Comparison of ENCODE assay signal across 18 cellular contexts in genomic region chr1:112807117-112807516, GRCh38.
DNase-seq lines count a peak whose midpoint lies in the region; ATAC-seq and TF ChIP-seq lines count a peak whose summit lies in the region.
"Had no signal": no experiment of that assay in that cellular context is flagged by ENCODE, and none has a peak within 500 bp of the region (broad histone marks: within the 10 kb centered on the region; RNA-seq: fewer than 3 reads in every experiment).

No MANE protein-coding gene starts in this region.

- H3K27me3 Mint-ChIP-seq in GM23338 (ENCODE audit: insufficient read depth, low read depth, poor library complexity) (peaks cover 25% of the 10 kb centered on the region), WTC11 (ENCODE audit: low read depth) (peaks cover 5% of the 10 kb centered on the region)

- intact Hi-C loops in psoas muscle (cut with DNase I), result loop anchor here (10.0 kb wide), 3 partner anchors 192 to 412 kb away; partner anchors contain the start of genes CAPZA1 (in 1 of the 2), CTTNBP2NL (in 1 of the 2) and ST7L (in 1 of the 2)

- peak overlapping the region; percentile 79 for H3K27ac Mint-ChIP-seq in GM23338
- H3K27ac Mint-ChIP-seq in WTC11, result peak overlapping the region; percentile 84

- H3K27me3 ChIP-seq in GM23338 (ENCODE audit: insufficient read depth), result no peaks in the 10 kb centered on the region
- no peaks in the 10 kb centered on the region for H3K27me3 ChIP-seq in psoas muscle (ENCODE audit: insufficient read depth in 3 of 3, low read length in 2 of 3)

- H3K9me3 Mint-ChIP-seq in GM23338, result no peaks in the 10 kb centered on the region; the same call in 2 of the 3 replicates
- H3K9me3 Mint-ChIP-seq in WTC11, result no peaks in the 10 kb centered on the region

- DNase-seq in GM23338 (ENCODE audit: low spot score), result peak; percentile 66
- DNase-seq in WTC11 (ENCODE audit: low spot score), result peak; percentile 40
- peak; percentile 23 for DNase-seq in kidney tubule cell (ENCODE audit: low spot score)
- no peak for DNase-seq in psoas muscle
- DNase-seq in stimulated activated CD4-positive, alpha-beta T cell treated with anti-CD3 and anti-CD28 coated beads, Interleukin-15, amount 100 ng/mL, for 24 hours, result no peak
- DNase-seq in NCI-H748 (lab: John Stamatoyannopoulos, UW; ENCODE audit: unreplicated experiment), result no peak
- no peak for DNase-seq in activated T-cell treated with anti-CD3 and anti-CD28 coated beads for 4 hours
- DNase-seq in GM19240 (ENCODE audit: insufficient read length, low spot score), result no peak
- DNase-seq: DMS153, HCEC 1CT, KBM-7, NCI-H1436 treated with DMSO at 0.1 percent for 48 hours, NCI-H2081 treated with DMSO at 0.1 percent for 48 hours, NCI-H510A treated with DMSO at 0.1 percent for 48 hours, SHP77 treated with DMSO at 0.1 percent for 48 hours had no signal

- peak overlapping the region; percentile 39; the same call in 1 of the 2 replicates for H3K27ac ChIP-seq in GM23338 (ENCODE audit: low read depth)
- peak overlapping the region; percentile 83 for H3K27ac ChIP-seq in psoas muscle
- H3K27ac ChIP-seq: C4-2B, HL-60 had no signal

- H3K36me3 ChIP-seq in GM23338 (ENCODE audit: insufficient read depth), result no peaks in the 10 kb centered on the region
- H3K36me3 ChIP-seq in psoas muscle (ENCODE audit: insufficient read depth in 1 of 2, low read depth in 1 of 2), result no peaks in the 10 kb centered on the region

- H3F3A ChIP-seq in GM23338 (replicated peaks; ENCODE audit: low read depth), result peaks cover 4% of the 10 kb centered on the region

- H3K36me3 Mint-ChIP-seq in GM23338 (ENCODE audit: low read depth) (peaks cover 5% of the 10 kb centered on the region; the same call in 1 of the 3 replicates), WTC11 (no peaks in the 10 kb centered on the region; the same call in 1 of the 2 replicates)

- H2AFZ ChIP-seq in GM23338, result no peak overlapping the region

- no peak overlapping the region for H3K4me3 ChIP-seq in GM23338
- H3K4me3 ChIP-seq in psoas muscle, result no peak overlapping the region

- no peaks in the 10 kb centered on the region for H4K20me1 ChIP-seq in GM23338 (replicated peaks; ENCODE audit: insufficient read depth)

- H3K4me1 ChIP-seq in GM23338 (ENCODE audit: insufficient read depth) (peaks cover 35% of the 10 kb centered on the region), psoas muscle (peaks cover 8% of the 10 kb centered on the region)

- no peaks in the 10 kb centered on the region for H3K79me2 ChIP-seq in GM23338 (replicated peaks; ENCODE audit: insufficient read depth)

- TF ChIP-seq CTCF in GM23338 (conservative IDR thresholded peaks at IDR 0.05; ENCODE audit: low read depth in 2 of 2) (no peak), WTC11 (IDR thresholded peaks at IDR 0.05) (no peak), psoas muscle (IDR thresholded peaks at IDR 0.05) (no peak)

- no peaks in the 10 kb centered on the region for H3K9me3 ChIP-seq in psoas muscle

- WGBS in psoas muscle, 3 donors, result 73 to 91% (median 74%) methylated on average over 6 of the region's 6 CpGs

- ATAC-seq in GM23338 (0 out of 3 replicates have a peak, but pooled peaks have one; percentile 5), WTC11 (peak; percentile 12; the same call in 1 of the 2 replicates), psoas muscle (no peak)
- ATAC-seq: SK-N-SH treated with all-trans-retinoic acid at 6 μM for 48 hours had no signal

- H3K4me2 ChIP-seq in GM23338, result no peak overlapping the region; the same call in 1 of the 2 replicates

- H3K9me2 ChIP-seq in GM23338 (ENCODE audit: insufficient read depth), result no peaks in the 10 kb centered on the region

- H3K4me3 Mint-ChIP-seq in GM23338 (peak overlapping the region; percentile 2; the same call in 1 of the 3 replicates), WTC11 (peak overlapping the region; percentile 13; the same call in 1 of the 2 replicates)

- CTCF ChIA-PET in WTC11 (lab: Charles Lee), result interaction anchor here (4.6 to 13.7 kb wide), 2 partner anchors 89 to 266 kb away, joined by 44 to 373 read pairs; partner anchors contain the start of genes LRIG2 and PPM1J

- POLR2A ChIA-PET in WTC11 (lab: Charles Lee), result no interaction called here

- peaks cover 64% of the 10 kb centered on the region for H3K4me1 Mint-ChIP-seq in GM23338
- H3K4me1 Mint-ChIP-seq in WTC11, result peaks cover 79% of the 10 kb centered on the region

TF ChIP-seq in GM23338, 12 proteins besides CTCF, POLR2A, EP300 and RAD21 (continues in another document):
- TF ChIP-seq NANOG (IDR thresholded peaks at IDR 0.05; ENCODE audit: borderline replicate concordance) (no peak), REST (IDR thresholded peaks at IDR 0.05; ENCODE audit: unreplicated experiment) (no peak), ZNF331 (CRISPR knock-in tag; IDR thresholded peaks at IDR 0.05; ENCODE audit: low read depth) (no peak), ETS1 (IDR thresholded peaks at IDR 0.05) (no peak), EZH2phosphoT487 (IDR thresholded peaks at IDR 0.05; ENCODE audit: unreplicated experiment) (no peak)

TF ChIP-seq in WTC11, 78 proteins besides CTCF, POLR2A, EP300 and RAD21 (continues in another document):
- TF ChIP-seq ZNF396 (CRISPR knock-in tag; IDR thresholded peaks at IDR 0.05; ENCODE audit: borderline replicate concordance) (no peak), STAT6 (CRISPR knock-in tag; conservative IDR thresholded peaks at IDR 0.05; ENCODE audit: low read depth) (no peak), ATF3 (CRISPR knock-in tag; conservative IDR thresholded peaks at IDR 0.05) (no peak), RELA (CRISPR knock-in tag; IDR thresholded peaks at IDR 0.05; ENCODE audit: borderline replicate concordance) (no peak), HMGXB4 (CRISPR knock-in tag; IDR thresholded peaks at IDR 0.05) (no peak), FOXK1 (CRISPR knock-in tag; IDR thresholded peaks at IDR 0.05) (no peak), FOXP4 (CRISPR knock-in tag; IDR thresholded peaks at IDR 0.05) (no peak), ZNF671 (CRISPR knock-in tag; IDR thresholded peaks at IDR 0.05) (no peak), E2F4 (CRISPR knock-in tag; IDR thresholded peaks at IDR 0.05; ENCODE audit: borderline replicate concordance, low read depth) (no peak), EMX1 (CRISPR knock-in tag; IDR thresholded peaks at IDR 0.05) (no peak), ZNF317 (CRISPR knock-in tag; IDR thresholded peaks at IDR 0.05; ENCODE audit: borderline replicate concordance, low read depth) (no peak)

Comparison
In these comparisons a context has a peak if more than half of its experiments do, and no peak if none do; other contexts are left out.
1. ATAC-seq: peak in GM23338 (single experiment) and WTC11 (single experiment); none in psoas muscle (0 of 4).
2. DNase-seq: peak in GM23338 (single experiment), WTC11 (single experiment) and kidney tubule cell (single experiment); none in psoas muscle (0 of 2), stimulated activated CD4-positive, alpha-beta T cell treated with anti-CD3 and anti-CD28 coated beads, Interleukin-15, amount 100 ng/mL, for 24 hours (single experiment), NCI-H748 (single experiment), activated T-cell treated with anti-CD3 and anti-CD28 coated beads for 4 hours (single experiment) and GM19240 (single experiment).